In the genomic region with DNA sequence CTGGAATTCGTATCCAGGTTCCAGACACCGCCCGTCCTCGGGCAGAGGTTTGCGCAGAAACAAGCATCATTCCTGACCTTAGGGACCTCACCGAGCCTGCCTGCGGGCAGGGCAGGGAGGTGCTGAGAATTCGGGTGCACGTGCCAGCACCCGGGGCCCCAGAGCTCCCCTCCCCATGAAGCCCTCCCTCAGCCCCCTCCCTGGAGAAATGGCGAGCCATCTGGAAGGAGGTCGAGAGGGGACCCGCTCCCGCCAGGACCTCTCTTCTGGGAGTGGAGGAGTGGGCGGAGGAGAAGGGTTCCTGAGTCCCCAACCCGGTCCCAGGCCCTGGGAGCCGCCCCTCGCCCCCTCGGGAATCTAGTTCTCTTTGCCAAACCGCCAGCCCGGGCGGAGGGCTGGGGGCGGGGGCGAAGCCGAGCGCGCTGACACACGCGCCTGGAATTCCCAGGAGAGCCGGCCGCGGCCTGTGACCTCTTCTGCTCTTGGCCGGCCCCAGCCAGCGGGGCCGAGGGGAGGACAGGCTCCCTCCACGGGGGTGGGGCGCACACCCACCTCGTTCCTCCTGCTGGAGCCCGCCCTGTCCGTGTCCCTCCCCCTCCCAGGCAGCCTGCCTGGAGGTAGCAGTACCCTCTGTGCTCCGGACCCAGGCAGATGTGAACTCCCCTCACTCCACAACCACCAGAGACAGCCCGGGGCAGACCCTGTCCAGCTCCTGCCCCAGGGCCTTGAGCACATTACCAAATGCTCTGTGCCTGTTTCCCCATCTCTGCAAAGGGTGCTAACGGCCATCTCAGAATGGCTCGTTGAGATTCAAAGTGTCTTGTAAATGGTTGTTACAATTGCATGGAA, we compare ENCODE assay signal across 8 cellular contexts. TPM values are rescaled to one million over a fixed set of nuclear protein-coding genes. Genes with fewer than 3 reads are reported as not detected.
DNase-seq lines count a peak whose midpoint lies in the region; ATAC-seq and TF ChIP-seq lines count a peak whose summit lies in the region.

No MANE protein-coding gene starts in this region.

- H3K36me3 ChIP-seq in sigmoid colon = no peaks in the 10 kb centered on the region

- ATAC-seq in Right ventricle myocardium superior (ENCODE audit: poor library complexity) (no peak), GM19395 (IDR thresholded peaks at IDR 0.05; ENCODE audit: unreplicated experiment) (no peak), HG02571 (IDR thresholded peaks at IDR 0.05; ENCODE audit: unreplicated experiment) (no peak)

- no peaks in the 10 kb centered on the region for H3K27me3 ChIP-seq in sigmoid colon

- POLR2A ChIA-PET in activated CD4-positive, alpha-beta memory T cell treated with anti-CD3 and anti-CD28 coated beads for 36 hours (lab: Charles Lee) = interaction anchor here (1.5 to 1.9 kb wide), 2 partner anchors 17 to 21 kb away, joined by 4 to 13 read pairs; no protein-coding TSS in a partner anchor

- H3K27ac Mint-ChIP-seq in activated CD4-positive, alpha-beta T cell treated with anti-CD3 and anti-CD28 coated beads, Interleukin-2, amount 10 ng/mL, durations not matched to agents 24 days and 14 days = peak overlapping the region; percentile 60
- no peak overlapping the region for H3K27ac Mint-ChIP-seq in activated CD4-positive, alpha-beta memory T cell treated with anti-CD3 and anti-CD28 coated beads for 36 hours

- H3K4me1 ChIP-seq in sigmoid colon = peaks cover 0 to 63% (median 51%) of the 10 kb centered on the region in 4 donors

- H3K4me1 Mint-ChIP-seq in activated CD4-positive, alpha-beta T cell treated with anti-CD3 and anti-CD28 coated beads, Interleukin-2, amount 10 ng/mL, durations not matched to agents 24 days and 14 days = peaks cover 16% of the 10 kb centered on the region
- peaks cover 14% of the 10 kb centered on the region for H3K4me1 Mint-ChIP-seq in activated CD4-positive, alpha-beta memory T cell treated with anti-CD3 and anti-CD28 coated beads for 36 hours (ENCODE audit: low read depth)

- no peak for DNase-seq in activated CD4-positive, alpha-beta T cell treated with anti-CD3 and anti-CD28 coated beads, Interleukin-2, amount 10 ng/mL, durations not matched to agents 24 days and 14 days
- no peak for DNase-seq in activated CD4-positive, alpha-beta T cell treated with anti-CD3 and anti-CD28 coated beads, Interleukin-2, amount 50 U/mL, for 4 hours
- no peak for DNase-seq in activated CD4-positive, alpha-beta memory T cell treated with anti-CD3 and anti-CD28 coated beads for 36 hours
- peak; percentile 74 for DNase-seq in Right ventricle myocardium superior
- DNase-seq in sigmoid colon = peak; percentile 74
- no peak for DNase-seq in DMS153 (lab: John Stamatoyannopoulos, UW)

- 6 to 21% methylated on average over 44 of the region's 44 CpGs for WGBS in sigmoid colon, 2 donors

- H3K9me3 Mint-ChIP-seq in activated CD4-positive, alpha-beta T cell treated with anti-CD3 and anti-CD28 coated beads, Interleukin-2, amount 10 ng/mL, durations not matched to agents 24 days and 14 days = no peaks in the 10 kb centered on the region
- no peaks in the 10 kb centered on the region for H3K9me3 Mint-ChIP-seq in activated CD4-positive, alpha-beta memory T cell treated with anti-CD3 and anti-CD28 coated beads for 36 hours

- H3K9me3 ChIP-seq in sigmoid colon = no peaks in the 10 kb centered on the region

- TF ChIP-seq CTCF in sigmoid colon (IDR thresholded peaks at IDR 0.05) = no peak

- TF ChIP-seq POLR2A in sigmoid colon (IDR thresholded peaks at IDR 0.05) = no peak

- peak overlapping the region; percentile 72 to 87 (median 77) for H3K27ac ChIP-seq in sigmoid colon

- H3K36me3 Mint-ChIP-seq in activated CD4-positive, alpha-beta T cell treated with anti-CD3 and anti-CD28 coated beads, Interleukin-2, amount 10 ng/mL, durations not matched to agents 24 days and 14 days (ENCODE audit: low read depth) = no peaks in the 10 kb centered on the region
- H3K36me3 Mint-ChIP-seq in activated CD4-positive, alpha-beta memory T cell treated with anti-CD3 and anti-CD28 coated beads for 36 hours = no peaks in the 10 kb centered on the region

- peaks cover 13% of the 10 kb centered on the region for H3K27me3 Mint-ChIP-seq in activated CD4-positive, alpha-beta T cell treated with anti-CD3 and anti-CD28 coated beads, Interleukin-2, amount 10 ng/mL, durations not matched to agents 24 days and 14 days
- no peaks in the 10 kb centered on the region for H3K27me3 Mint-ChIP-seq in activated CD4-positive, alpha-beta memory T cell treated with anti-CD3 and anti-CD28 coated beads for 36 hours

- H3K4me3 ChIP-seq in sigmoid colon = peak overlapping the region in 3 of 4 donors; percentile 46 to 69 (median 59)

- H3K4me3 Mint-ChIP-seq in activated CD4-positive, alpha-beta T cell treated with anti-CD3 and anti-CD28 coated beads, Interleukin-2, amount 10 ng/mL, durations not matched to agents 24 days and 14 days = peak overlapping the region; percentile 67
- H3K4me3 Mint-ChIP-seq in activated CD4-positive, alpha-beta memory T cell treated with anti-CD3 and anti-CD28 coated beads for 36 hours = peak overlapping the region; percentile 65

- no peak for TF ChIP-seq EP300 in sigmoid colon (IDR thresholded peaks at IDR 0.05)

- intact Hi-C loops in activated CD4-positive, alpha-beta T cell treated with anti-CD3 and anti-CD28 coated beads, Interleukin-2, amount 10 ng/mL, durations not matched to agents 24 days and 14 days (cut with micrococcal nuclease) = loop anchor here (2.0 kb wide), 1 partner anchor 17 kb away; no protein-coding TSS in a partner anchor
- intact Hi-C loops in activated CD4-positive, alpha-beta memory T cell treated with anti-CD3 and anti-CD28 coated beads for 36 hours (cut with micrococcal nuclease) = loop anchor here (2.0 kb wide), 1 partner anchor 17 kb away; no protein-coding TSS in a partner anchor
- intact Hi-C loops in Right ventricle myocardium superior (cut with DNase I) = loop anchor here (2.0 to 10.0 kb wide), 4 partner anchors 81 to 197 kb away; partner anchors contain the start of gene JAG2
- intact Hi-C loops in sigmoid colon (cut with DNase I) = no loop called here

- CTCF ChIA-PET in activated CD4-positive, alpha-beta memory T cell treated with anti-CD3 and anti-CD28 coated beads for 36 hours (lab: Charles Lee) = interaction anchor here (1.0 to 9.6 kb wide), 10 partner anchors 14 to 263 kb away, joined by 3 to 179 read pairs (median 6); partner anchors contain the start of genes BRF1 and GPR132

RNA-seq across cellular contexts. Expression of gene GPR132, which starts 23.0 kb away (rescaled TPM):
- 25.8 and 31.5 TPM in 2 replicates for total RNA-seq in activated CD4-positive, alpha-beta T cell treated with anti-CD3 and anti-CD28 coated beads, Interleukin-2, amount 10 ng/mL, durations not matched to agents 24 days and 14 days
- total RNA-seq in activated CD4-positive, alpha-beta memory T cell treated with anti-CD3 and anti-CD28 coated beads for 36 hours = 10 to 100 TPM; 33.4 to 34.2 TPM
- total RNA-seq in Right ventricle myocardium superior (1.3 TPM), sigmoid colon (1 to 10 TPM; 1.8 to 2.3 (median 2.0) TPM)
- 1 to 10 TPM in 2 of 3 donors, under 1 TPM in 1; 0.60 to 8.4 (median 1.4) TPM for polyA plus RNA-seq in sigmoid colon

Comparison
In these comparisons a context has a peak if more than half of its experiments do, and no peak if none do; other contexts are left out.
1. DNase-seq: peak in Right ventricle myocardium superior (single experiment) and sigmoid colon (single experiment); none in activated CD4-positive, alpha-beta T cell treated with anti-CD3 and anti-CD28 coated beads, Interleukin-2, amount 10 ng/mL, durations not matched to agents 24 days and 14 days (single experiment), activated CD4-positive, alpha-beta T cell treated with anti-CD3 and anti-CD28 coated beads, Interleukin-2, amount 50 U/mL, for 4 hours (0 of 2), activated CD4-positive, alpha-beta memory T cell treated with anti-CD3 and anti-CD28 coated beads for 36 hours (single experiment) and DMS153 (single experiment).